ENCODE assay signal across 13 cellular contexts in genomic region chr2:62287335-62287734, GRCh38.
DNase-seq lines count a peak whose midpoint lies in the region; ATAC-seq, FAIRE-seq and TF ChIP-seq lines count a peak whose summit lies in the region.
"Had no signal": no experiment of that assay in that cellular context is flagged by ENCODE, and none has a peak within 500 bp of the region (broad histone marks: within the 10 kb centered on the region; RNA-seq: fewer than 3 reads in every experiment).

No MANE protein-coding gene starts in this region.

- peak overlapping the region in 8 of 12 donors; percentile 30 to 80 (median 52) for H3K27ac ChIP-seq in heart left ventricle
- peak overlapping the region; percentile 50 for H3K27ac ChIP-seq in K562 (ENCODE audit: extremely low read depth, low read depth, low read length)
- H3K27ac ChIP-seq: GM23248 had no signal

- H3K4me3 Mint-ChIP-seq in stimulated activated memory B cell treated with anti-CD40 and anti-IgM and Interleukin-4, amounts not matched to agents 10 μg/mL and 1 μg/mL and 100 μg/mL, for 72 hours: no peak overlapping the region
- H3K4me3 Mint-ChIP-seq: CD4-positive, alpha-beta T cell; IgD-negative memory B cell had no signal

- H3K9me2 ChIP-seq in Loucy (replicated peaks; ENCODE audit: low read depth, low read length): no peaks in the 10 kb centered on the region

- H3K9me3 Mint-ChIP-seq in stimulated activated memory B cell treated with anti-CD40 and anti-IgM and Interleukin-4, amounts not matched to agents 10 μg/mL and 1 μg/mL and 100 μg/mL, for 72 hours: peaks cover 16% of the 10 kb centered on the region

- H3K27me3 Mint-ChIP-seq in stimulated activated memory B cell treated with anti-CD40 and anti-IgM and Interleukin-4, amounts not matched to agents 10 μg/mL and 1 μg/mL and 100 μg/mL, for 72 hours: no peaks in the 10 kb centered on the region
- H3K27me3 Mint-ChIP-seq: CD4-positive, alpha-beta T cell; IgD-negative memory B cell had no signal

- H3K36me3 ChIP-seq in heart left ventricle: no peaks in the 10 kb centered on the region
- no peaks in the 10 kb centered on the region for H3K36me3 ChIP-seq in Loucy (ENCODE audit: insufficient read depth, low read length)
- H3K36me3 ChIP-seq in K562 (ENCODE audit: control insufficient read depth, insufficient read depth, low read length): no peaks in the 10 kb centered on the region

- intact Hi-C loops in heart left ventricle (cut with DNase I) (no loop called here), left ventricle myocardium superior (cut with micrococcal nuclease) (no loop called here), K562 (cut with micrococcal nuclease) (no loop called here)

- POLR2A ChIA-PET in K562 (lab: Yijun Ruan, JAX): interaction anchor here (0.6 to 2.1 kb wide), 6 partner anchors 9 to 287 kb away, joined by 3 to 6 read pairs (median 4); no protein-coding TSS in a partner anchor

- no peak for TF ChIP-seq POLR2A in heart left ventricle (IDR thresholded peaks at IDR 0.05)
- no peak for TF ChIP-seq POLR2A in K562 (conservative IDR thresholded peaks at IDR 0.05)

- peaks cover 16% of the 10 kb centered on the region for H3K36me3 Mint-ChIP-seq in stimulated activated memory B cell treated with anti-CD40 and anti-IgM and Interleukin-4, amounts not matched to agents 10 μg/mL and 1 μg/mL and 100 μg/mL, for 72 hours

- no peaks in the 10 kb centered on the region for H3F3A ChIP-seq in Loucy (ENCODE audit: low read depth)

- H3K9me3 ChIP-seq in heart left ventricle: peaks cover 0 to 17% (median 10%) of the 10 kb centered on the region in 12 donors
- peaks cover 14% of the 10 kb centered on the region; the same call in 1 of the 2 replicates for H3K9me3 ChIP-seq in Loucy (ENCODE audit: insufficient read depth, low read depth, low read length)
- H3K9me3 ChIP-seq in K562 (replicated peaks; ENCODE audit: control insufficient read depth, insufficient read depth, low read depth, low read length): peaks cover 9% of the 10 kb centered on the region

- 91 to 97% (median 93%) methylated on average over 6 of the region's 6 CpGs for WGBS in heart left ventricle, 4 donors
- 64% methylated on average over 6 of the region's 6 CpGs for WGBS in K562 (ENCODE audit: insufficient coverage, low coverage, missing lambda C conversion rate)

- H3K27ac Mint-ChIP-seq in stimulated activated memory B cell treated with anti-CD40 and anti-IgM and Interleukin-4, amounts not matched to agents 10 μg/mL and 1 μg/mL and 100 μg/mL, for 72 hours: no peak overlapping the region
- H3K27ac Mint-ChIP-seq: CD4-positive, alpha-beta T cell had no signal

- DNase-seq in heart left ventricle (no peak), left ventricle myocardium superior (no peak), K562 (ENCODE audit: extremely low read depth in 1 of 4, low spot score in 3 of 4) (no peak), NOMO-1 treated with dmso at 0.1 percent for 144 hours (lab: John Stamatoyannopoulos, UW; ENCODE audit: unreplicated experiment) (no peak), HK-2 (ENCODE audit: unreplicated experiment) (no peak), OCI-M1 (lab: John Stamatoyannopoulos, UW) (no peak)
- DNase-seq: NCI-H1930 had no signal

- no TSS peak for BruUV-seq in K562 (replicated peaks; lab: Mats Ljungman, UMichigan)

- H3K9ac ChIP-seq in Loucy (ENCODE audit: low read depth, low read length, poor library complexity, severe bottlenecking): peak overlapping the region; percentile 26
- no peak overlapping the region for H3K9ac ChIP-seq in K562 (ENCODE audit: insufficient read depth in 1 of 2, low read depth in 2 of 2, low read length in 2 of 2)
- H3K9ac ChIP-seq: GM23248 had no signal

- H3K9me1 ChIP-seq in K562 (ENCODE audit: control insufficient read depth, insufficient read depth, low read length): no peaks in the 10 kb centered on the region

- no peaks in the 10 kb centered on the region; the same call in 1 of the 2 replicates for H3K79me2 ChIP-seq in Loucy (ENCODE audit: insufficient read depth, low read length)
- H3K79me2 ChIP-seq in K562 (ENCODE audit: control insufficient read depth, insufficient read depth, low read length): no peaks in the 10 kb centered on the region

- H3K4me2 ChIP-seq in Loucy (ENCODE audit: low read depth, low read length, poor library complexity, severe bottlenecking): peak overlapping the region; percentile 65
- peak overlapping the region; percentile 45; the same call in 1 of the 2 replicates for H3K4me2 ChIP-seq in K562 (ENCODE audit: insufficient read depth, low read length)

- no peaks in the 10 kb centered on the region for H3K27me3 ChIP-seq in heart left ventricle
- no peaks in the 10 kb centered on the region for H3K27me3 ChIP-seq in Loucy (ENCODE audit: insufficient read depth, low read length, poor library complexity, severe bottlenecking)
- no peaks in the 10 kb centered on the region for H3K27me3 ChIP-seq in K562 (ENCODE audit: control insufficient read depth in 2 of 2, insufficient read depth in 2 of 2, low read length in 2 of 2)

- no peak for TF ChIP-seq RAD21 in K562 (CRISPR knock-in tag; conservative IDR thresholded peaks at IDR 0.05 in 1 of 2, IDR thresholded peaks at IDR 0.05 in 1 of 2)

- H2AFZ ChIP-seq in Loucy (ENCODE audit: low read length) (no peak overlapping the region), K562 (ENCODE audit: low read depth, low read length) (peak overlapping the region; percentile 15; the same call in 1 of the 2 replicates)
- H2AFZ ChIP-seq: GM23248 had no signal

- no peak for TF ChIP-seq CTCF in heart left ventricle (IDR thresholded peaks at IDR 0.05)
- TF ChIP-seq CTCF in Loucy (conservative IDR thresholded peaks at IDR 0.05; ENCODE audit: low read length): no peak
- no peak for TF ChIP-seq CTCF in K562 (IDR thresholded peaks at IDR 0.05 in 2 of 3, conservative IDR thresholded peaks at IDR 0.05 in 1 of 3; ENCODE audit: insufficient read depth in 2 of 3, low read depth in 1 of 3, low read length in 3 of 3)

- CTCF ChIA-PET in K562 (lab: Yijun Ruan, JAX; ENCODE audit: low intra/inter-chr PET ratio): interaction anchor here (0.6 kb wide), 1 partner anchor 22 kb away, joined by 4 read pairs; no protein-coding TSS in a partner anchor

- no peak for TF ChIP-seq EP300 in K562 (IDR thresholded peaks at IDR 0.05; ENCODE audit: low read length)

- peaks cover 3 to 36% (median 21%) of the 10 kb centered on the region in 12 donors for H3K4me1 ChIP-seq in heart left ventricle
- peaks cover 39% of the 10 kb centered on the region for H3K4me1 ChIP-seq in Loucy (ENCODE audit: insufficient read depth, low read length, poor library complexity, severe bottlenecking)
- H3K4me1 ChIP-seq in K562 (replicated peaks in 1 of 2; ENCODE audit: control insufficient read depth in 2 of 2, insufficient read depth in 2 of 2, low read length in 2 of 2): peaks cover 28 to 41% of the 10 kb centered on the region in 2 experiments

- no peak overlapping the region for H3K4me3 ChIP-seq in heart left ventricle
- H3K4me3 ChIP-seq in Loucy (ENCODE audit: low read length, poor library complexity, severe bottlenecking): no peak overlapping the region
- no peak overlapping the region for H3K4me3 ChIP-seq in K562
- H3K4me3 ChIP-seq: GM23248 had no signal

- in situ Hi-C loops in K562 (cut with MboI): no loop called here

- no peak for ATAC-seq in heart left ventricle
- no peak for ATAC-seq in left ventricle myocardium superior
- no peak for ATAC-seq in K562
- peak; percentile 51 for ATAC-seq in stimulated activated memory B cell treated with anti-CD40 and anti-IgM and Interleukin-4, amounts not matched to agents 10 μg/mL and 1 μg/mL and 100 μg/mL, for 72 hours

- no peak for FAIRE-seq in K562 (lab: Jason Lieb, UNC)
- FAIRE-seq: A204.1 had no signal

- no peaks in the 10 kb centered on the region for H4K20me1 ChIP-seq in Loucy (ENCODE audit: insufficient read depth, low read length, poor library complexity, severe bottlenecking)
- H4K20me1 ChIP-seq in K562 (replicated peaks; ENCODE audit: control insufficient read depth, insufficient read depth, low read length): no peaks in the 10 kb centered on the region

- H3K4me1 Mint-ChIP-seq in stimulated activated memory B cell treated with anti-CD40 and anti-IgM and Interleukin-4, amounts not matched to agents 10 μg/mL and 1 μg/mL and 100 μg/mL, for 72 hours: peaks cover 13% of the 10 kb centered on the region

TF ChIP-seq in K562, 482 proteins besides CTCF, POLR2A, EP300 and RAD21 (continues in another document):
- no peak for TF ChIP-seq ZBTB34 (CRISPR knock-in tag; IDR thresholded peaks at IDR 0.05)
- no peak for TF ChIP-seq SFPQ (IDR thresholded peaks at IDR 0.05; ENCODE audit: low read depth, low read length)
- no peak for TF ChIP-seq RBM34 (IDR thresholded peaks at IDR 0.05; ENCODE audit: borderline replicate concordance, insufficient read depth, low read length)
- TF ChIP-seq FIP1L1 (IDR thresholded peaks at IDR 0.05; ENCODE audit: low read depth, low read length, poor library complexity, severe bottlenecking): no peak
- no peak for TF ChIP-seq BCL6 (CRISPR knock-in tag; IDR thresholded peaks at IDR 0.05)
- TF ChIP-seq SP1 (CRISPR knock-in tag; IDR thresholded peaks at IDR 0.05): no peak
